Comparison of ENCODE assay signal across 9 cellular contexts in the genomic region with DNA sequence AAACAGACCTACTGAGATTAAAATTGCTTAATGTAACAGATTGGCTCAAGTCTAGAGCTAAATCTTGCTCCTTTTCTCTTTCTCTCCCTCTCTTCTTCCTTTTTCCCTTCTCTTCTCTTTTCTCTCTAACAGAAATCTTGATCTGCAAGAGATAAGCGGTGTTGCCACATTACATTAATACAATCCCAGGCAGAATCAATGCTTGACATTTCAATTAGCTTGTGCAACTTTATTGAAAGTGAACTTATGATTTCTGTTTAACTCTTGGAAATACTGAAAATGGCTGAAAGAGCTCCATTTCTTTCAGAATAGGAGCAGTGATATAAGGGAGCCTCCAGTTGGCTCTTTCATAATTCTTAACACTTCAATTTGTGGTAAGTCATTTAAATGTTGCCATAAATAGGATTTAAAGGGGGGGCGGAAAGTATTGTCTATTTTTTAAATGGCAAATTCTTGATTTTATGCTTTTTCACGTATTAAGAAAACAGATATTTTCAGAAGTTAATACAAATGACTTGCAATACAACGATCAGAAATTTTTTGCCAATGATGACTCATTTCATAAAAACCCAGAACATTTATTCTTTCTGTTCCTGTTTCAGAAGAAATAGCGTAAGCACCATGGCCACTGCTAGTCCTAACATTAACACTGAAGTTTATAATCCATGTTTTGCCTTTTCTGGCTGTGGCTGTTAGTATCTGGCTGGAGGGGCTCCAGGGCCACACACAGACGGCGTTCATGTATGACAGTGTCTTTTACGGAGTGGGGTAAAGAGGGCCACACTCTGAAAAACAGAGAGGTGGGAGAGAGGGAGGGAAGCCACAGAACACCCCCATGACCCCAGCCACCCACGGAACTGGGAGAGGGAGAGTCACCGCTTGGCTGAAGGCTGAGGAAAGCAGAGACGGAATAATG.
DNase-seq lines count a peak whose midpoint lies in the region; ATAC-seq and TF ChIP-seq lines count a peak whose summit lies in the region.
"Had no signal": no experiment of that assay in that cellular context is flagged by ENCODE, and none has a peak within 500 bp of the region (broad histone marks: within the 10 kb centered on the region; RNA-seq: fewer than 3 reads in every experiment).

No MANE protein-coding gene starts in this region.

- no peak overlapping the region for H3K27ac Mint-ChIP-seq in activated T-cell treated with anti-CD3 and anti-CD28 coated beads, Interleukin-2, amount 50 U/mL, for 24 hours
- H3K27ac Mint-ChIP-seq: dendritic cell treated with granulocyte-macrophage colony-stimulating factor and Interleukin-4, amounts not matched to agents 40 ng/mL and 50 ng/mL, for 4 days had no signal

- TF ChIP-seq CTCF in WI38 (IDR thresholded peaks at IDR 0.05; ENCODE audit: low read depth, low read length) (no peak), prostate gland (IDR thresholded peaks at IDR 0.05) (no peak)

- H3K4me1 ChIP-seq in muscle layer of duodenum (ENCODE audit: control insufficient read depth in 1 of 2, insufficient read depth in 2 of 2, low read length in 2 of 2) (peaks cover 0 to 4% of the 10 kb centered on the region in 2 donors), prostate gland (replicated peaks) (no peaks in the 10 kb centered on the region)

- H3K27me3 Mint-ChIP-seq in activated T-cell treated with anti-CD3 and anti-CD28 coated beads, Interleukin-2, amount 50 U/mL, for 24 hours = no peaks in the 10 kb centered on the region
- H3K27me3 Mint-ChIP-seq: dendritic cell treated with granulocyte-macrophage colony-stimulating factor and Interleukin-4, amounts not matched to agents 40 ng/mL and 50 ng/mL, for 4 days had no signal

- peak overlapping the region; percentile 44 for H3K4me3 ChIP-seq in WI38 (ENCODE audit: low read depth, low read length)
- H3K4me3 ChIP-seq in muscle layer of duodenum (ENCODE audit: low read depth in 1 of 2, low read length in 2 of 2) = peak overlapping the region; percentile 17 to 22
- H3K4me3 ChIP-seq in prostate gland = no peak overlapping the region

- H3K36me3 ChIP-seq in muscle layer of duodenum (ENCODE audit: control insufficient read depth in 1 of 2, insufficient read depth in 2 of 2, low read length in 2 of 2) (no peaks in the 10 kb centered on the region), prostate gland (no peaks in the 10 kb centered on the region)

- WGBS in prostate gland = 61% methylated on average over 11 of the region's 11 CpGs

- H3K27ac ChIP-seq in muscle layer of duodenum (ENCODE audit: low read length) (peak overlapping the region; percentile 40), prostate gland (no peak overlapping the region)

- peak; percentile 91 for ATAC-seq in GM18502 (IDR thresholded peaks at IDR 0.05; ENCODE audit: poor library complexity, unreplicated experiment)
- peak; percentile 95 for ATAC-seq in HG03060 (IDR thresholded peaks at IDR 0.05; ENCODE audit: low read depth, unreplicated experiment)

- no peak for TF ChIP-seq POLR2A in prostate gland (IDR thresholded peaks at IDR 0.05)

- no peaks in the 10 kb centered on the region for H3K4me1 Mint-ChIP-seq in activated T-cell treated with anti-CD3 and anti-CD28 coated beads, Interleukin-2, amount 50 U/mL, for 24 hours (ENCODE audit: low read depth)

- no peaks in the 10 kb centered on the region for H3K36me3 Mint-ChIP-seq in activated T-cell treated with anti-CD3 and anti-CD28 coated beads, Interleukin-2, amount 50 U/mL, for 24 hours (ENCODE audit: low read depth)

- H3K27me3 ChIP-seq in muscle layer of duodenum (ENCODE audit: low read depth, low read length) (no peaks in the 10 kb centered on the region), prostate gland (replicated peaks; ENCODE audit: insufficient read depth) (no peaks in the 10 kb centered on the region)

- peaks cover 0 to 2% of the 10 kb centered on the region in 2 donors for H3K9me3 ChIP-seq in muscle layer of duodenum (ENCODE audit: control insufficient read depth in 1 of 2, low read length in 2 of 2)
- H3K9me3 ChIP-seq in prostate gland = no peaks in the 10 kb centered on the region

- H3K4me3 Mint-ChIP-seq in activated T-cell treated with anti-CD3 and anti-CD28 coated beads, Interleukin-2, amount 50 U/mL, for 24 hours = no peak overlapping the region
- H3K4me3 Mint-ChIP-seq: dendritic cell treated with granulocyte-macrophage colony-stimulating factor and Interleukin-4, amounts not matched to agents 40 ng/mL and 50 ng/mL, for 4 days had no signal

- H3K9me3 Mint-ChIP-seq in activated T-cell treated with anti-CD3 and anti-CD28 coated beads, Interleukin-2, amount 50 U/mL, for 24 hours = peaks cover 10% of the 10 kb centered on the region

- intact Hi-C loops in prostate gland (cut with DNase I) = no loop called here

- DNase-seq in prostate gland (ENCODE audit: low spot score) (no peak), Ammon's horn (ENCODE audit: low spot score) (no peak), UCSD-AML1 (lab: John Stamatoyannopoulos, UW; ENCODE audit: unreplicated experiment) (no peak)
- DNase-seq in activated T-cell treated with anti-CD3 and anti-CD28 coated beads, Interleukin-2, amount 50 U/mL, for 24 hours = no peak

Comparison
In these comparisons a context has a peak if more than half of its experiments do, and no peak if none do; other contexts are left out.
1. H3K4me3 ChIP-seq: peak in WI38 (single experiment) and muscle layer of duodenum (2 of 2); none in prostate gland (0 of 2).